ENCODE assay signal across 1 cellular context in genomic region chr6:3617681-3618299, GRCh38.
TF ChIP-seq lines count a peak whose summit lies in the region.

No MANE protein-coding gene starts in this region.

TF ChIP-seq in GM23338, 12 proteins besides CTCF, POLR2A, EP300 and RAD21 (continued from another document):
- TF ChIP-seq REST (IDR thresholded peaks at IDR 0.05; ENCODE audit: unreplicated experiment), result no peak
